26 cellular contexts compared by ENCODE assay signal in the genomic region with DNA sequence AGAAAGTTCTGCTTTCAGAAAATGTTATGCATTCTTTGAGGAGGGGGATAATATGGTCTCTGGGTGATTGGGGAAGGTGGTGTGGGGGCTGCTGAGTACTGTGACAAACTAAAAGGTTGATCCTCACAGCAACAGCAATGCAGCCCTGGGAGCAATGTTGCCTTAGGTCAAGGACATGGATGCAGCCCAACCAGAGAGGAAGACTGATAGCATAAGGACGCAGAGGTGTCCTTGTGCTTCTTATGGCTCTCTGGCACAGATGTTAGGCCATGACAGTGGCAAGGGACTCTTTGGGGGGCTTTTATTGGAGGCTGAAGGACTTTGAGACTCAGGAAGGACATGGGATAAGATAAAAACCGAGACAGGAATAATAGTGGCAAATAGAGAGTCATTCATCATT.
"Had no signal": no experiment of that assay in that cellular context is flagged by ENCODE, and none has a peak within 500 bp of the region (broad histone marks: within the 10 kb centered on the region; RNA-seq: fewer than 3 reads in every experiment).

No MANE protein-coding gene starts in this region.

- H3K9me2 ChIP-seq: SK-N-SH had no signal

- H3K9me3 ChIP-seq: ascending aorta, SJSA1, SK-N-SH had no signal

- ATAC-seq: activated CD4-positive, alpha-beta T cell treated with anti-CD3 and anti-CD28 coated beads for 36 hours; activated CD4-positive, CD25-positive, alpha-beta regulatory T cell treated with anti-CD3 and anti-CD28 coated beads, Interleukin-2, amount 50 U/mL, for 24 hours; activated CD8-positive, alpha-beta T cell treated with anti-CD3 and anti-CD28 coated beads, Interleukin-2, amount 10 ng/mL, durations not matched to agents 7 days and 5 days; K562; PC-3 had no signal

- DNase-seq: activated CD4-positive, alpha-beta T cell treated with anti-CD3 and anti-CD28 coated beads for 36 hours; activated CD4-positive, alpha-beta T cell treated with anti-CD3 and anti-CD28 coated beads, Interleukin-2, amount 10 ng/mL, durations not matched to agents 7 days and 5 days; activated CD4-positive, alpha-beta T cell treated with anti-CD3 and anti-CD28 coated beads, Interleukin-2, amount 50 U/mL, for 48 hours; activated CD8-positive, alpha-beta T cell treated with anti-CD3 and anti-CD28 coated beads, Interleukin-2, amount 10 ng/mL, durations not matched to agents 7 days and 5 days; activated gamma-delta T cell; activated naive CD4-positive, alpha-beta T cell treated with Interleukin-2 at 50 U/mL for 16 hours; activated naive CD8-positive, alpha-beta T cell treated with anti-CD3 and anti-CD28 coated beads, Interleukin-2, amount 10 ng/mL, durations not matched to agents 7 days and 5 days; activated T-cell treated with anti-CD3 and anti-CD28 coated beads, Interleukin-2, amount 50 U/mL, for 24 hours; amygdala; NCI-H1105; NCI-H1436; NCI-H1694; NCI-H1930; NCI-H2081 treated with DMSO at 0.1 percent for 48 hours; NCI-H510A; NCI-H526; NCI-H748 treated with DMSO at 0.1 percent for 48 hours; NK-92 treated with Interleukin-12 subunit alpha and Interleukin-12 subunit beta, amount 100 ng/mL, for 24 hours; PC-3; SHP77 treated with DMSO at 0.1 percent for 48 hours; SK-N-SH had no signal

- H3K36me3 ChIP-seq: ascending aorta, cardiac muscle cell, SJSA1 had no signal

- H3K4me1 ChIP-seq: ascending aorta had no signal

- H3K27me3 ChIP-seq: ascending aorta, cardiac muscle cell, SJSA1 had no signal

- H3K4me2 ChIP-seq: SK-N-SH had no signal

- H3K4me3 ChIP-seq: ascending aorta, cardiac muscle cell, K562, SJSA1 had no signal

- H3K9ac ChIP-seq: SK-N-SH had no signal

- H3K27ac ChIP-seq: ascending aorta, cardiac muscle cell, SJSA1 had no signal
